In genomic region chr4:122733805-122734155, GRCh38 we compare ENCODE assay signal across 9 cellular contexts. TPM values are rescaled to one million over a fixed set of nuclear protein-coding genes. Genes with fewer than 3 reads are reported as not detected.
DNase-seq lines count a peak whose midpoint lies in the region; ATAC-seq, FAIRE-seq and TF ChIP-seq lines count a peak whose summit lies in the region.
"Had no signal": no experiment of that assay in that cellular context is flagged by ENCODE, and none has a peak within 500 bp of the region (broad histone marks: within the 10 kb centered on the region; RNA-seq: fewer than 3 reads in every experiment).

No MANE protein-coding gene starts in this region.

- POLR2A ChIA-PET in activated CD4-positive, alpha-beta T cell treated with anti-CD3 and anti-CD28 coated beads for 36 hours (lab: Charles Lee): no interaction called here

- H3K9me3 ChIP-seq in smooth muscle cell (replicated peaks; ENCODE audit: low read depth): no peaks in the 10 kb centered on the region

- H3K9me3 Mint-ChIP-seq in activated CD4-positive, alpha-beta T cell treated with anti-CD3 and anti-CD28 coated beads for 36 hours (ENCODE audit: low read depth): no peaks in the 10 kb centered on the region
- peaks cover 9% of the 10 kb centered on the region for H3K9me3 Mint-ChIP-seq in glutamatergic neuron (ENCODE audit: unreplicated experiment)

- H3K36me3 Mint-ChIP-seq in activated CD4-positive, alpha-beta T cell treated with anti-CD3 and anti-CD28 coated beads for 36 hours (ENCODE audit: low read depth): peaks cover 4% of the 10 kb centered on the region
- H3K36me3 Mint-ChIP-seq in glutamatergic neuron (ENCODE audit: unreplicated experiment): no peaks in the 10 kb centered on the region

- H3K27me3 ChIP-seq in smooth muscle cell (ENCODE audit: low read depth): no peaks in the 10 kb centered on the region

- no peaks in the 10 kb centered on the region for H3F3A ChIP-seq in smooth muscle cell (ENCODE audit: low read depth)

- intact Hi-C loops in activated CD4-positive, alpha-beta T cell treated with anti-CD3 and anti-CD28 coated beads for 36 hours (cut with DNase I, micrococcal nuclease): loop anchor here (2.0 to 5.0 kb wide), 4 partner anchors 17 to 909 kb away; partner anchors contain the start of genes BLTP1 (in 1 of the 2) and IL2 (in 1 of the 2)

- H3K27ac ChIP-seq in smooth muscle cell (ENCODE audit: low read depth): peak overlapping the region; percentile 92

- peaks cover 15% of the 10 kb centered on the region for H3K4me1 ChIP-seq in smooth muscle cell (ENCODE audit: low read depth)

- no peaks in the 10 kb centered on the region for H3K27me3 Mint-ChIP-seq in activated CD4-positive, alpha-beta T cell treated with anti-CD3 and anti-CD28 coated beads for 36 hours
- peaks cover 4% of the 10 kb centered on the region for H3K27me3 Mint-ChIP-seq in glutamatergic neuron (ENCODE audit: unreplicated experiment)

- no peak overlapping the region for H3K27ac Mint-ChIP-seq in activated CD4-positive, alpha-beta T cell treated with anti-CD3 and anti-CD28 coated beads for 36 hours
- H3K27ac Mint-ChIP-seq in glutamatergic neuron (ENCODE audit: unreplicated experiment): no peak overlapping the region

- no peak overlapping the region for H3K9ac ChIP-seq in smooth muscle cell (ENCODE audit: low read depth)

- peaks cover 26% of the 10 kb centered on the region for H3K4me1 Mint-ChIP-seq in activated CD4-positive, alpha-beta T cell treated with anti-CD3 and anti-CD28 coated beads for 36 hours
- H3K4me1 Mint-ChIP-seq in glutamatergic neuron (ENCODE audit: low read depth, unreplicated experiment): peaks cover 14% of the 10 kb centered on the region

- peak overlapping the region; percentile 94 for H2AFZ ChIP-seq in smooth muscle cell (ENCODE audit: low read depth)

- H3K4me2 ChIP-seq in smooth muscle cell: peak overlapping the region; percentile 91

- CTCF ChIA-PET in activated CD4-positive, alpha-beta T cell treated with anti-CD3 and anti-CD28 coated beads for 36 hours (lab: Charles Lee): interaction anchor here (1.6 to 2.6 kb wide), 2 partner anchors 10 to 29 kb away, joined by 3 to 10 read pairs; no protein-coding TSS in a partner anchor

- TF ChIP-seq CTCF in WI38 (IDR thresholded peaks at IDR 0.05; ENCODE audit: low read depth, low read length): no peak
- TF ChIP-seq CTCF in glutamatergic neuron (IDR thresholded peaks at IDR 0.05; ENCODE audit: partially characterized antibody, unreplicated experiment): no peak
- no peak for TF ChIP-seq CTCF in smooth muscle cell (IDR thresholded peaks at IDR 0.05; ENCODE audit: borderline replicate concordance, insufficient read depth, poor library complexity, severe bottlenecking)
- TF ChIP-seq CTCF in D721Med (IDR thresholded peaks at IDR 0.05; ENCODE audit: insufficient read depth, missing control alignments): no peak

- no peak for DNase-seq in activated CD4-positive, alpha-beta T cell treated with anti-CD3 and anti-CD28 coated beads for 36 hours
- no peak for DNase-seq in activated CD4-positive, alpha-beta T cell treated with anti-CD3 and anti-CD28 coated beads, Interleukin-2, amount 50 U/mL, for 1 hour
- DNase-seq in glutamatergic neuron (no peak), smooth muscle cell (lab: John Stamatoyannopoulos, UW; ENCODE audit: unreplicated experiment) (no peak), D721Med (ENCODE audit: insufficient read length, low spot score) (no peak), mucosa of gallbladder (ENCODE audit: low spot score) (no peak)
- DNase-seq: central memory CD4-positive, alpha-beta T cell had no signal

- no peaks in the 10 kb centered on the region for H3K36me3 ChIP-seq in smooth muscle cell (ENCODE audit: low read depth)

- H3K4me3 ChIP-seq in WI38 (ENCODE audit: low read depth, low read length) (peak overlapping the region; percentile 80), smooth muscle cell (peak overlapping the region; percentile 71)

- no peak for ATAC-seq in activated CD4-positive, alpha-beta T cell treated with anti-CD3 and anti-CD28 coated beads for 36 hours
- no peak for ATAC-seq in GM21360 (IDR thresholded peaks at IDR 0.05; ENCODE audit: unreplicated experiment)

- 100% methylated on average over 1 of the region's 1 CpG for WGBS in smooth muscle cell (ENCODE audit: low lambda C conversion rate)

- peak overlapping the region; percentile 96 for H3K4me3 Mint-ChIP-seq in activated CD4-positive, alpha-beta T cell treated with anti-CD3 and anti-CD28 coated beads for 36 hours
- peak overlapping the region; percentile 97 for H3K4me3 Mint-ChIP-seq in glutamatergic neuron (ENCODE audit: unreplicated experiment)

- no peak for FAIRE-seq in D721Med (lab: Jason Lieb, UNC)

- no peaks in the 10 kb centered on the region for H4K20me1 ChIP-seq in smooth muscle cell (ENCODE audit: low read depth)

- peaks cover 17% of the 10 kb centered on the region for H3K79me2 ChIP-seq in smooth muscle cell (ENCODE audit: low read depth)

RNA-seq across cellular contexts. Expression of gene BBS12, which starts 1.3 kb away (rescaled TPM):
- total RNA-seq in activated CD4-positive, alpha-beta T cell treated with anti-CD3 and anti-CD28 coated beads for 36 hours: 1 to 10 TPM; 2.8 to 3.9 TPM
- total RNA-seq in glutamatergic neuron (ENCODE audit: unreplicated experiment) (2.8 TPM), smooth muscle cell (3.0 and 3.6 TPM in 2 replicates), mucosa of gallbladder (4.1 TPM)
- 2.7 and 3.7 TPM in 2 replicates for polyA plus RNA-seq in smooth muscle cell
